In genomic region chr17:82691714-82692113, GRCh38 we compare ENCODE assay signal across 17 cellular contexts.
"Had no signal": no experiment of that assay in that cellular context is flagged by ENCODE, and none has a peak within 500 bp of the region (broad histone marks: within the 10 kb centered on the region; RNA-seq: fewer than 3 reads in every experiment).

No MANE protein-coding gene starts in this region.

- H3K4me1 Mint-ChIP-seq: activated B cell treated with CpG ODN at 0.5 μM for 24 hours, endodermal cell, natural killer cell had no signal

- ATAC-seq: activated naive CD4-positive, alpha-beta T cell treated with anti-CD3 and anti-CD28 coated beads, Interleukin-2, amount 50 U/mL, for 72 hours; activated T-cell treated with anti-CD3 and anti-CD28 coated beads, Interleukin-2, amount 50 U/mL, for 72 hours; gastrocnemius medialis; heart left ventricle; natural killer cell had no signal

- H3K36me3 ChIP-seq: gastrocnemius medialis, transverse colon, vagina had no signal

- H3K9me3 Mint-ChIP-seq: natural killer cell had no signal

- H3K27me3 Mint-ChIP-seq: activated B cell treated with CpG ODN at 0.5 μM for 24 hours, brain had no signal

- H3K4me3 ChIP-seq: gastrocnemius medialis, heart left ventricle, SJSA1, transverse colon, vagina had no signal

- H3K4me3 Mint-ChIP-seq: activated B cell treated with CpG ODN at 0.5 μM for 24 hours, endodermal cell, natural killer cell had no signal

- DNase-seq: activated B cell treated with CpG ODN at 0.5 μM for 24 hours; activated CD4-positive, alpha-beta T cell treated with anti-CD3 and anti-CD28 coated beads, Interleukin-2, amount 50 U/mL, for 48 hours; activated gamma-delta T cell; activated T-cell treated with anti-CD3 and anti-CD28 coated beads, Interleukin-2, amount 50 U/mL, for 72 hours; cerebellar nuclear complex; endodermal cell; gastrocnemius medialis; mammary epithelial cell; natural killer cell; stimulated activated CD4-positive, alpha-beta T cell treated with anti-CD3 and anti-CD28 coated beads, Interleukin-1b, Interleukin-23, amount 100 ng/mL, for 48 hours; SW 1271; transverse colon had no signal

- H3K4me1 ChIP-seq: SJSA1 had no signal

- H3K36me3 Mint-ChIP-seq: natural killer cell had no signal

- H3K27ac Mint-ChIP-seq: activated B cell treated with CpG ODN at 0.5 μM for 24 hours; activated T-cell treated with anti-CD3 and anti-CD28 coated beads, Interleukin-2, amount 50 U/mL, for 72 hours; endodermal cell; natural killer cell had no signal

- H3K27ac ChIP-seq: gastrocnemius medialis, heart left ventricle, SJSA1, transverse colon, vagina had no signal

- H3K27me3 ChIP-seq: gastrocnemius medialis, heart left ventricle, SJSA1, transverse colon, vagina had no signal

- H3K9me3 ChIP-seq: gastrocnemius medialis, vagina had no signal
